ENCODE assay signal across 26 cellular contexts in genomic region chr2:66836851-66837250, GRCh38.
"Had no signal": no experiment of that assay in that cellular context is flagged by ENCODE, and none has a peak within 500 bp of the region (broad histone marks: within the 10 kb centered on the region; RNA-seq: fewer than 3 reads in every experiment).

No MANE protein-coding gene starts in this region.

- H3K4me2 ChIP-seq: hepatocyte had no signal

- H3K27me3 Mint-ChIP-seq: effector memory CD8-positive, alpha-beta T cell; memory B cell; stimulated activated memory B cell treated with anti-CD40 and anti-IgM and Interleukin-4, amounts not matched to agents 10 μg/mL and 1 μg/mL and 100 μg/mL, for 72 hours; stimulated activated naive CD8-positive, alpha-beta T cell treated with anti-CD3 and anti-CD28 coated beads, Interleukin-15, Interleukin-2, amounts not matched to agents 100 ng/mL and 50 ng/mL, for 24 hours had no signal

- H3K4me3 ChIP-seq: coronary artery, hepatocyte, lung, ovary, psoas muscle, sigmoid colon, skin epidermis, spleen, thoracic aorta, transverse colon, upper lobe of right lung, uterus had no signal

- H2AFZ ChIP-seq: hepatocyte had no signal

- H3K36me3 ChIP-seq: ovary, sigmoid colon, spleen, thoracic aorta, transverse colon, upper lobe of right lung, uterus had no signal

- H3K4me1 ChIP-seq: psoas muscle, spleen had no signal

- H3K36me3 Mint-ChIP-seq: memory B cell; natural killer cell; stimulated activated memory B cell treated with anti-CD40 and anti-IgM and Interleukin-4, amounts not matched to agents 10 μg/mL and 1 μg/mL and 100 μg/mL, for 72 hours had no signal

- H3K4me1 Mint-ChIP-seq: memory B cell; natural killer cell; stimulated activated memory B cell treated with anti-CD40 and anti-IgM and Interleukin-4, amounts not matched to agents 10 μg/mL and 1 μg/mL and 100 μg/mL, for 72 hours had no signal

- H3K79me2 ChIP-seq: hepatocyte had no signal

- H3K9me3 Mint-ChIP-seq: memory B cell; stimulated activated memory B cell treated with anti-CD40 and anti-IgM and Interleukin-4, amounts not matched to agents 10 μg/mL and 1 μg/mL and 100 μg/mL, for 72 hours; stimulated activated naive CD8-positive, alpha-beta T cell treated with anti-CD3 and anti-CD28 coated beads, Interleukin-15, Interleukin-2, amounts not matched to agents 100 ng/mL and 50 ng/mL, for 24 hours had no signal

- DNase-seq: effector memory CD8-positive, alpha-beta T cell; head of caudate nucleus; kidney; natural killer cell; occipital lobe; ovary; posterior cingulate gyrus; psoas muscle; right cardiac atrium; sigmoid colon; spleen; stimulated activated CD4-positive, alpha-beta T cell treated with anti-CD3 and anti-CD28 coated beads, Interleukin-4, amount 100 ng/mL, for 4 hours; transverse colon; upper lobe of right lung; uterus had no signal

- H3K27me3 ChIP-seq: hepatocyte, ovary, sigmoid colon, spleen, transverse colon, upper lobe of right lung, uterus had no signal

- ATAC-seq: effector memory CD8-positive, alpha-beta T cell; left lobe of liver; natural killer cell; psoas muscle; right cardiac atrium; stimulated activated memory B cell treated with anti-CD40 and anti-IgM and Interleukin-4, amounts not matched to agents 10 μg/mL and 1 μg/mL and 100 μg/mL, for 72 hours; upper lobe of right lung had no signal

- H3K27ac ChIP-seq: coronary artery, hepatocyte, ovary, psoas muscle, sigmoid colon, skin epidermis, spleen, thoracic aorta, transverse colon, upper lobe of right lung, uterus had no signal

- H3K27ac Mint-ChIP-seq: effector memory CD8-positive, alpha-beta T cell; memory B cell; natural killer cell; stimulated activated memory B cell treated with anti-CD40 and anti-IgM and Interleukin-4, amounts not matched to agents 10 μg/mL and 1 μg/mL and 100 μg/mL, for 72 hours; stimulated activated naive CD8-positive, alpha-beta T cell treated with anti-CD3 and anti-CD28 coated beads, Interleukin-15, Interleukin-2, amounts not matched to agents 100 ng/mL and 50 ng/mL, for 24 hours had no signal

- H3K4me3 Mint-ChIP-seq: effector memory CD8-positive, alpha-beta T cell; memory B cell; natural killer cell; stimulated activated memory B cell treated with anti-CD40 and anti-IgM and Interleukin-4, amounts not matched to agents 10 μg/mL and 1 μg/mL and 100 μg/mL, for 72 hours; stimulated activated naive CD8-positive, alpha-beta T cell treated with anti-CD3 and anti-CD28 coated beads, Interleukin-15, Interleukin-2, amounts not matched to agents 100 ng/mL and 50 ng/mL, for 24 hours had no signal

- H3K9me3 ChIP-seq: ovary, psoas muscle, sigmoid colon, spleen, thoracic aorta, transverse colon, upper lobe of right lung, uterus had no signal

- FAIRE-seq: endometrium, frontal cortex, kidney had no signal
